1 cellular context compared by ENCODE assay signal in the genomic region with DNA sequence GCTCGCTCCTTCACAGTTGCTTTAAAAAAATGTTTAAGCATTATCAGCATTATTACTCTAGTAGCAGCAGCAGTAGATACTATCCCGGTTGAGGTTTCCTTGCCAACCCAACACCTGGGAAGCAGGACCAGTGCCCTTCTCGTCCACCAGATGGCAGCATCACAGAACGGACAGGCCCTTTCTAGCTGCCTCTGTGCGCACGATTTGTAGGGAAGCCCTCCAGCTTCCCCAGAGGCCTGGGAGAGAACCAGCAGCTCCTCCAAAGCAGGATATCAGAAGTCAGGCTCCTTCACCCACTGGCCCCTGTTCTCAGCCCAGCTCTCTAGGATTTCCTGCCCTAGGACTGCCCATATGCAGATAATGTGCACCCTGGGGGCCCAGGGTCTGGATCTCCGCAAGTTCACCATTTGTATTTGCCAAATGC.
A peak's percentile ranks its signal among the peaks of the same experiment; 100 is the strongest.
TF ChIP-seq lines count a peak whose summit lies in the region.

No MANE protein-coding gene starts in this region.

TF ChIP-seq in GM23338, 12 proteins besides CTCF, POLR2A, EP300 and RAD21 (continued from another document):
- TF ChIP-seq, protein P1, sequence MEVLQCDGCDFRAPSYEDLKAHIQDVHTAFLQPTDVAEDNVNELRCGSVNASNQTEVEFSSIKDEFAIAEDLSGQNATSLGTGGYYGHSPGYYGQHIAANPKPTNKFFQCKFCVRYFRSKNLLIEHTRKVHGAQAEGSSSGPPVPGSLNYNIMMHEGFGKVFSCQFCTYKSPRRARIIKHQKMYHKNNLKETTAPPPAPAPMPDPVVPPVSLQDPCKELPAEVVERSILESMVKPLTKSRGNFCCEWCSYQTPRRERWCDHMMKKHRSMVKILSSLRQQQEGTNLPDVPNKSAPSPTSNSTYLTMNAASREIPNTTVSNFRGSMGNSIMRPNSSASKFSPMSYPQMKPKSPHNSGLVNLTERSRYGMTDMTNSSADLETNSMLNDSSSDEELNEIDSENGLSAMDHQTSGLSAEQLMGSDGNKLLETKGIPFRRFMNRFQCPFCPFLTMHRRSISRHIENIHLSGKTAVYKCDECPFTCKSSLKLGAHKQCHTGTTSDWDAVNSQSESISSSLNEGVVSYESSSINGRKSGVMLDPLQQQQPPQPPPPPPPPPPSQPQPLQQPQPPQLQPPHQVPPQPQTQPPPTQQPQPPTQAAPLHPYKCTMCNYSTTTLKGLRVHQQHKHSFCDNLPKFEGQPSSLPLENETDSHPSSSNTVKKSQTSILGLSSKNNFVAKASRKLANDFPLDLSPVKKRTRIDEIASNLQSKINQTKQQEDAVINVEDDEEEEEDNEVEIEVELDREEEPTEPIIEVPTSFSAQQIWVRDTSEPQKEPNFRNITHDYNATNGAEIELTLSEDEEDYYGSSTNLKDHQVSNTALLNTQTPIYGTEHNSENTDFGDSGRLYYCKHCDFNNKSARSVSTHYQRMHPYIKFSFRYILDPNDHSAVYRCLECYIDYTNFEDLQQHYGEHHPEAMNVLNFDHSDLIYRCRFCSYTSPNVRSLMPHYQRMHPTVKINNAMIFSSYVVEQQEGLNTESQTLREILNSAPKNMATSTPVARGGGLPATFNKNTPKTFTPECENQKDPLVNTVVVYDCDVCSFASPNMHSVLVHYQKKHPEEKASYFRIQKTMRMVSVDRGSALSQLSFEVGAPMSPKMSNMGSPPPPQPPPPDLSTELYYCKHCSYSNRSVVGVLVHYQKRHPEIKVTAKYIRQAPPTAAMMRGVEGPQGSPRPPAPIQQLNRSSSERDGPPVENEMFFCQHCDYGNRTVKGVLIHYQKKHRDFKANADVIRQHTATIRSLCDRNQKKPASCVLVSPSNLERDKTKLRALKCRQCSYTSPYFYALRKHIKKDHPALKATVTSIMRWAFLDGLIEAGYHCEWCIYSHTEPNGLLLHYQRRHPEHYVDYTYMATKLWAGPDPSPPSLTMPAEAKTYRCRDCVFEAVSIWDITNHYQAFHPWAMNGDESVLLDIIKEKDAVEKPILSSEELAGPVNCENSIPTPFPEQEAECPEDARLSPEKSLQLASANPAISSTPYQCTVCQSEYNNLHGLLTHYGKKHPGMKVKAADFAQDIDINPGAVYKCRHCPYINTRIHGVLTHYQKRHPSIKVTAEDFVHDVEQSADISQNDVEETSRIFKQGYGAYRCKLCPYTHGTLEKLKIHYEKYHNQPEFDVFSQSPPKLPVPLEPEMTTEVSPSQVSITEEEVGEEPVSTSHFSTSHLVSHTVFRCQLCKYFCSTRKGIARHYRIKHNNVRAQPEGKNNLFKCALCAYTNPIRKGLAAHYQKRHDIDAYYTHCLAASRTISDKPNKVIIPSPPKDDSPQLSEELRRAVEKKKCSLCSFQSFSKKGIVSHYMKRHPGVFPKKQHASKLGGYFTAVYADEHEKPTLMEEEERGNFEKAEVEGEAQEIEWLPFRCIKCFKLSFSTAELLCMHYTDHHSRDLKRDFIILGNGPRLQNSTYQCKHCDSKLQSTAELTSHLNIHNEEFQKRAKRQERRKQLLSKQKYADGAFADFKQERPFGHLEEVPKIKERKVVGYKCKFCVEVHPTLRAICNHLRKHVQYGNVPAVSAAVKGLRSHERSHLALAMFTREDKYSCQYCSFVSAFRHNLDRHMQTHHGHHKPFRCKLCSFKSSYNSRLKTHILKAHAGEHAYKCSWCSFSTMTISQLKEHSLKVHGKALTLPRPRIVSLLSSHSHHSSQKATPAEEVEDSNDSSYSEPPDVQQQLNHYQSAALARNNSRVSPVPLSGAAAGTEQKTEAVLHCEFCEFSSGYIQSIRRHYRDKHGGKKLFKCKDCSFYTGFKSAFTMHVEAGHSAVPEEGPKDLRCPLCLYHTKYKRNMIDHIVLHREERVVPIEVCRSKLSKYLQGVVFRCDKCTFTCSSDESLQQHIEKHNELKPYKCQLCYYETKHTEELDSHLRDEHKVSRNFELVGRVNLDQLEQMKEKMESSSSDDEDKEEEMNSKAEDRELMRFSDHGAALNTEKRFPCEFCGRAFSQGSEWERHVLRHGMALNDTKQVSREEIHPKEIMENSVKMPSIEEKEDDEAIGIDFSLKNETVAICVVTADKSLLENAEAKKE (CRISPR knock-in tag; IDR thresholded peaks at IDR 0.05) = peak; percentile 94
- no peak for TF ChIP-seq NANOG (IDR thresholded peaks at IDR 0.05; ENCODE audit: borderline replicate concordance)
